Comparison of ENCODE assay signal across 24 cellular contexts in genomic region chr4:174539571-174539970, GRCh38. TPM values are rescaled to one million over a fixed set of nuclear protein-coding genes. Genes with fewer than 3 reads are reported as not detected.
"Had no signal": no experiment of that assay in that cellular context is flagged by ENCODE, and none has a peak within 500 bp of the region (broad histone marks: within the 10 kb centered on the region; RNA-seq: fewer than 3 reads in every experiment).

No MANE protein-coding gene starts in this region.

- H2AFZ ChIP-seq: neural progenitor cell had no signal

- DNase-seq: cerebellar nuclear complex; effector memory CD8-positive, alpha-beta T cell; foreskin melanocyte; heart left ventricle; hippocampal formation; kidney glomerular epithelial cell; nucleus accumbens; ovary; retina; spleen; stimulated activated CD4-positive, alpha-beta T cell treated with anti-CD3 and anti-CD28 coated beads, Interleukin-2, amount 100 ng/mL, for 24 hours; stimulated activated CD4-positive, alpha-beta T cell treated with anti-CD3 and anti-CD28 coated beads, Interleukin-4, amount 100 ng/mL, for 4 hours; stimulated activated naive B cell treated with anti-CD40 and anti-IgM and Interleukin-4, amounts not matched to agents 10 μg/mL and 1 μg/mL and 100 μg/mL, for 72 hours; stimulated activated naive CD8-positive, alpha-beta T cell treated with anti-CD3 and anti-CD28 coated beads, Interleukin-15, amount 100 ng/mL, for 72 hours; testis; transverse colon had no signal

- H3K27me3 ChIP-seq: heart left ventricle, neural progenitor cell, ovary, spleen, testis, transverse colon had no signal

- H3K9ac ChIP-seq: neural progenitor cell had no signal

- H3K4me2 ChIP-seq: neural progenitor cell had no signal

- ATAC-seq: heart left ventricle; natural killer cell treated with Interleukin-12 subunit alpha and Interleukin-12 subunit beta and Interleukin-15 and Interleukin-18, amount 100 ng/mL, for 72 hours; sciatic nerve had no signal

- H3K4me3 ChIP-seq: heart left ventricle, neural progenitor cell, ovary, prostate gland, spleen, testis, transverse colon had no signal

- FAIRE-seq: colon had no signal

- H3K4me1 ChIP-seq: heart left ventricle, neural progenitor cell, prostate gland, spleen, testis, transverse colon had no signal

- H3K27ac ChIP-seq: heart left ventricle, neural progenitor cell, ovary, prostate gland, spleen, testis, transverse colon had no signal

- H3K36me3 Mint-ChIP-seq: neural progenitor cell; stimulated activated naive B cell treated with anti-CD40 and anti-IgM and Interleukin-4, amounts not matched to agents 10 μg/mL and 1 μg/mL and 100 μg/mL, for 72 hours had no signal

- H3K9me3 Mint-ChIP-seq: dendritic cell treated with granulocyte-macrophage colony-stimulating factor and Interleukin-4, amounts not matched to agents 40 ng/mL and 50 ng/mL, for 4 days; natural killer cell treated with Interleukin-12 subunit alpha and Interleukin-12 subunit beta and Interleukin-15 and Interleukin-18, amount 100 ng/mL, for 72 hours; neural progenitor cell; stimulated activated naive B cell treated with anti-CD40 and anti-IgM and Interleukin-4, amounts not matched to agents 10 μg/mL and 1 μg/mL and 100 μg/mL, for 72 hours; stimulated activated naive CD8-positive, alpha-beta T cell treated with anti-CD3 and anti-CD28 coated beads, Interleukin-15, amount 100 ng/mL, for 72 hours had no signal

- H3K4me1 Mint-ChIP-seq: neural progenitor cell had no signal

- H3K36me3 ChIP-seq: heart left ventricle, neural progenitor cell, ovary, prostate gland, spleen, transverse colon had no signal

- H3K9me3 ChIP-seq: ovary, prostate gland, spleen, testis, transverse colon had no signal

- H3K27me3 Mint-ChIP-seq: effector memory CD8-positive, alpha-beta T cell; stimulated activated naive CD8-positive, alpha-beta T cell treated with anti-CD3 and anti-CD28 coated beads, Interleukin-15, amount 100 ng/mL, for 72 hours had no signal

- H3K4me3 Mint-ChIP-seq: dendritic cell treated with granulocyte-macrophage colony-stimulating factor and Interleukin-4, amounts not matched to agents 40 ng/mL and 50 ng/mL, for 4 days; effector memory CD8-positive, alpha-beta T cell; natural killer cell treated with Interleukin-12 subunit alpha and Interleukin-12 subunit beta and Interleukin-15 and Interleukin-18, amount 100 ng/mL, for 72 hours; neural progenitor cell; stimulated activated naive B cell treated with anti-CD40 and anti-IgM and Interleukin-4, amounts not matched to agents 10 μg/mL and 1 μg/mL and 100 μg/mL, for 72 hours; stimulated activated naive CD8-positive, alpha-beta T cell treated with anti-CD3 and anti-CD28 coated beads, Interleukin-15, amount 100 ng/mL, for 72 hours had no signal

- H3K27ac Mint-ChIP-seq: dendritic cell treated with granulocyte-macrophage colony-stimulating factor and Interleukin-4, amounts not matched to agents 40 ng/mL and 50 ng/mL, for 4 days; effector memory CD8-positive, alpha-beta T cell; natural killer cell treated with Interleukin-12 subunit alpha and Interleukin-12 subunit beta and Interleukin-15 and Interleukin-18, amount 100 ng/mL, for 72 hours; neural progenitor cell; stimulated activated naive B cell treated with anti-CD40 and anti-IgM and Interleukin-4, amounts not matched to agents 10 μg/mL and 1 μg/mL and 100 μg/mL, for 72 hours; stimulated activated naive CD8-positive, alpha-beta T cell treated with anti-CD3 and anti-CD28 coated beads, Interleukin-15, amount 100 ng/mL, for 72 hours had no signal

RNA-seq across cellular contexts. Expression of gene HPGD, which starts 17.3 kb away (rescaled TPM):
- total RNA-seq: glomerular endothelial cell, lung microvascular endothelial cell had no signal
